8 cellular contexts compared by ENCODE assay signal in genomic region chr13:33542309-33543088, GRCh38.
DNase-seq lines count a peak whose midpoint lies in the region; ATAC-seq, FAIRE-seq and TF ChIP-seq lines count a peak whose summit lies in the region.

No MANE protein-coding gene starts in this region.

- H3K27ac ChIP-seq in BLaER1, result peak overlapping the region; percentile 98
- peak overlapping the region; percentile 83 to 94 for H3K27ac ChIP-seq in coronary artery

- DNase-seq in GM19239 (ENCODE audit: insufficient read length, low spot score), result peak; percentile 41
- peak; percentile 88 for DNase-seq in NCI-H524 treated with DMSO at 0.1 percent for 48 hours (lab: John Stamatoyannopoulos, UW)
- DNase-seq in activated CD4-positive, alpha-beta T cell treated with anti-CD3 and anti-CD28 coated beads, Interleukin-2, amount 10 ng/mL, durations not matched to agents 24 days and 14 days, result peak; percentile 100
- DNase-seq in coronary artery (ENCODE audit: low spot score), result peak; percentile 100
- peak; percentile 98 for DNase-seq in left colon
- peak; percentile 98 for DNase-seq in stimulated activated CD4-positive, alpha-beta T cell treated with anti-CD3 and anti-CD28 coated beads, Interleukin-1b, Interleukin-23, amount 100 ng/mL, for 48 hours

- H3K36me3 ChIP-seq in BLaER1, result no peaks in the 10 kb centered on the region

- H3K4me3 ChIP-seq in BLaER1 (peak overlapping the region; percentile 67), coronary artery (peak overlapping the region; percentile 49)

- peaks cover 3% of the 10 kb centered on the region for H3K36me3 Mint-ChIP-seq in activated CD4-positive, alpha-beta T cell treated with anti-CD3 and anti-CD28 coated beads, Interleukin-2, amount 10 ng/mL, durations not matched to agents 24 days and 14 days (ENCODE audit: low read depth)

- peak overlapping the region; percentile 83 for H3K4me2 ChIP-seq in BLaER1

- peaks cover 11% of the 10 kb centered on the region for H3K9me3 Mint-ChIP-seq in activated CD4-positive, alpha-beta T cell treated with anti-CD3 and anti-CD28 coated beads, Interleukin-2, amount 10 ng/mL, durations not matched to agents 24 days and 14 days

- H3K27me3 ChIP-seq in BLaER1, result no peaks in the 10 kb centered on the region

- FAIRE-seq in GM19239 (lab: Jason Lieb, UNC), result peak; percentile 99

- peaks cover 23% of the 10 kb centered on the region for H3K4me1 ChIP-seq in BLaER1

- peak overlapping the region; percentile 90 for H3K4me3 Mint-ChIP-seq in activated CD4-positive, alpha-beta T cell treated with anti-CD3 and anti-CD28 coated beads, Interleukin-2, amount 10 ng/mL, durations not matched to agents 24 days and 14 days

- peak; percentile 79 for ATAC-seq in HG03457 (IDR thresholded peaks at IDR 0.05; ENCODE audit: unreplicated experiment)
- ATAC-seq in left colon, result peak; percentile 86

- H3K9me3 ChIP-seq in BLaER1, result no peaks in the 10 kb centered on the region

- no peaks in the 10 kb centered on the region for H4K20me1 ChIP-seq in BLaER1

- peak overlapping the region; percentile 93 for H3K9ac ChIP-seq in BLaER1

- peak overlapping the region; percentile 99 for H3K27ac Mint-ChIP-seq in activated CD4-positive, alpha-beta T cell treated with anti-CD3 and anti-CD28 coated beads, Interleukin-2, amount 10 ng/mL, durations not matched to agents 24 days and 14 days

- H3K4me1 Mint-ChIP-seq in activated CD4-positive, alpha-beta T cell treated with anti-CD3 and anti-CD28 coated beads, Interleukin-2, amount 10 ng/mL, durations not matched to agents 24 days and 14 days, result peaks cover 37% of the 10 kb centered on the region

- intact Hi-C loops in activated CD4-positive, alpha-beta T cell treated with anti-CD3 and anti-CD28 coated beads, Interleukin-2, amount 10 ng/mL, durations not matched to agents 24 days and 14 days (cut with micrococcal nuclease), result loop anchor here (1.0 to 10.0 kb wide), 19 partner anchors 45 to 1508 kb away; partner anchors contain the start of genes BRCA2, FRY, N4BP2L2 and PDS5B
- intact Hi-C loops in left colon (cut with DNase I, micrococcal nuclease), result loop anchor here in 1 of 2 donors (10.0 kb wide), 2 partner anchors 318 to 948 kb away; no protein-coding TSS in a partner anchor

- peak; percentile 84 for TF ChIP-seq CTCF in coronary artery (IDR thresholded peaks at IDR 0.05)

- peaks cover 2% of the 10 kb centered on the region for H3K27me3 Mint-ChIP-seq in activated CD4-positive, alpha-beta T cell treated with anti-CD3 and anti-CD28 coated beads, Interleukin-2, amount 10 ng/mL, durations not matched to agents 24 days and 14 days

Comparison
In these comparisons a context has a peak if more than half of its experiments do, and no peak if none do; other contexts are left out.
1. Peak in every context shown above with its lines: DNase-seq, ATAC-seq, H3K4me3 ChIP-seq and H3K27ac ChIP-seq.
2. DNase-seq: peak in every context shown above with its lines; median percentile 100 in activated CD4-positive, alpha-beta T cell treated with anti-CD3 and anti-CD28 coated beads, Interleukin-2, amount 10 ng/mL, durations not matched to agents 24 days and 14 days; 100 in coronary artery; 98 in left colon; 98 in stimulated activated CD4-positive, alpha-beta T cell treated with anti-CD3 and anti-CD28 coated beads, Interleukin-1b, Interleukin-23, amount 100 ng/mL, for 48 hours; 88 in NCI-H524 treated with DMSO at 0.1 percent for 48 hours; 41 in GM19239.